ENCODE assay signal across 1 cellular context in the genomic region with DNA sequence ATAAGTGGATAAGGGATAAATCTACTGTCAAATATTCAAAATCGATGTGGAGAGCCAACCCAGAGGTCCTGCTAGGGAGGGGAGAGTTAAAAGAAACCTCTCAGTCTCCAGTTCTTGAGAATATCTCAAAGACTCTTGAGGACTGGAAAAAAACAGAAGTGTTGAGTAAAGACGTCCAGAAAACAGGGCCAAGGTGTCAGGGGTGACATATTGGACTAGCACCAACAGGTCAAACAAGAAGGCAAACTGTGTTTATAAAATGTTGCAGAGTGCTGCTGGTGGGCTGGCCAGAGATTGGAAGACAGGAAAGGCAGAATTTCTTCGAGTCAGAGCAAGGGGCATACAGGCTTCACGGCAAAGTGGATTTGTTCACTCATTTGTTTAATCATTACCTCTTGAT.
TF ChIP-seq lines count a peak whose summit lies in the region.

No MANE protein-coding gene starts in this region.

TF ChIP-seq in HepG2, 621 proteins besides CTCF, POLR2A, EP300 and RAD21:
- TF ChIP-seq ZBED4 (CRISPR knock-in tag; IDR thresholded peaks at IDR 0.05; ENCODE audit: borderline replicate concordance) (no peak), ZBTB7A (CRISPR knock-in tag; IDR thresholded peaks at IDR 0.05) (no peak), SMAD3 (CRISPR knock-in tag; IDR thresholded peaks at IDR 0.05) (no peak), ZNF761 (CRISPR knock-in tag; conservative IDR thresholded peaks at IDR 0.05) (no peak), SMARCE1 (IDR thresholded peaks at IDR 0.05; ENCODE audit: borderline replicate concordance) (no peak), ZNF383 (CRISPR knock-in tag; IDR thresholded peaks at IDR 0.05; ENCODE audit: borderline replicate concordance) (no peak), MIER3 (CRISPR knock-in tag; IDR thresholded peaks at IDR 0.05; ENCODE audit: borderline replicate concordance) (no peak), PCBP1 (IDR thresholded peaks at IDR 0.05; ENCODE audit: borderline replicate concordance, low read depth, low read length) (no peak), MATR3 (CRISPR knock-in tag; IDR thresholded peaks at IDR 0.05) (no peak), ZNF563 (CRISPR knock-in tag; IDR thresholded peaks at IDR 0.05) (no peak), DBP (CRISPR knock-in tag; IDR thresholded peaks at IDR 0.05; ENCODE audit: not compliant biosample characterization) (no peak), ZNF3 (CRISPR knock-in tag; IDR thresholded peaks at IDR 0.05) (no peak), DR1 (CRISPR knock-in tag; IDR thresholded peaks at IDR 0.05) (no peak), EHMT2 (IDR thresholded peaks at IDR 0.05; ENCODE audit: borderline replicate concordance, low read depth, low read length) (no peak), MAFF (IDR thresholded peaks at IDR 0.05; ENCODE audit: low read depth, low read length) (no peak), ZNF318 (CRISPR knock-in tag; IDR thresholded peaks at IDR 0.05) (no peak), RARA (CRISPR knock-in tag; IDR thresholded peaks at IDR 0.05) (no peak)
- TF ChIP-seq, protein P1, sequence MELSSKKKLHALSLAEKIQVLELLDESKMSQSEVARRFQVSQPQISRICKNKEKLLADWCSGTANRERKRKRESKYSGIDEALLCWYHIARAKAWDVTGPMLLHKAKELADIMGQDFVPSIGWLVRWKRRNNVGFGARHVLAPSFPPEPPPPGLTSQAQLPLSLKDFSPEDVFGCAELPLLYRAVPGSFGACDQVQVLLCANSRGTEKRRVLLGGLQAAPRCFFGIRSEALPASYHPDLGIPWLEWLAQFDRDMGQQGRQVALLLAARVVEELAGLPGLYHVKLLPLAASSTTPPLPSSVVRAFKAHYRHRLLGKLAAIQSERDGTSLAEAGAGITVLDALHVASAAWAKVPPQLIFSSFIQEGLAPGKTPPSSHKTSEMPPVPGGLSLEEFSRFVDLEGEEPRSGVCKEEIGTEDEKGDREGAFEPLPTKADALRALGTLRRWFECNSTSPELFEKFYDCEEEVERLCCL (CRISPR knock-in tag; IDR thresholded peaks at IDR 0.05; ENCODE audit: borderline replicate concordance): no peak
- TF ChIP-seq, protein P2, sequence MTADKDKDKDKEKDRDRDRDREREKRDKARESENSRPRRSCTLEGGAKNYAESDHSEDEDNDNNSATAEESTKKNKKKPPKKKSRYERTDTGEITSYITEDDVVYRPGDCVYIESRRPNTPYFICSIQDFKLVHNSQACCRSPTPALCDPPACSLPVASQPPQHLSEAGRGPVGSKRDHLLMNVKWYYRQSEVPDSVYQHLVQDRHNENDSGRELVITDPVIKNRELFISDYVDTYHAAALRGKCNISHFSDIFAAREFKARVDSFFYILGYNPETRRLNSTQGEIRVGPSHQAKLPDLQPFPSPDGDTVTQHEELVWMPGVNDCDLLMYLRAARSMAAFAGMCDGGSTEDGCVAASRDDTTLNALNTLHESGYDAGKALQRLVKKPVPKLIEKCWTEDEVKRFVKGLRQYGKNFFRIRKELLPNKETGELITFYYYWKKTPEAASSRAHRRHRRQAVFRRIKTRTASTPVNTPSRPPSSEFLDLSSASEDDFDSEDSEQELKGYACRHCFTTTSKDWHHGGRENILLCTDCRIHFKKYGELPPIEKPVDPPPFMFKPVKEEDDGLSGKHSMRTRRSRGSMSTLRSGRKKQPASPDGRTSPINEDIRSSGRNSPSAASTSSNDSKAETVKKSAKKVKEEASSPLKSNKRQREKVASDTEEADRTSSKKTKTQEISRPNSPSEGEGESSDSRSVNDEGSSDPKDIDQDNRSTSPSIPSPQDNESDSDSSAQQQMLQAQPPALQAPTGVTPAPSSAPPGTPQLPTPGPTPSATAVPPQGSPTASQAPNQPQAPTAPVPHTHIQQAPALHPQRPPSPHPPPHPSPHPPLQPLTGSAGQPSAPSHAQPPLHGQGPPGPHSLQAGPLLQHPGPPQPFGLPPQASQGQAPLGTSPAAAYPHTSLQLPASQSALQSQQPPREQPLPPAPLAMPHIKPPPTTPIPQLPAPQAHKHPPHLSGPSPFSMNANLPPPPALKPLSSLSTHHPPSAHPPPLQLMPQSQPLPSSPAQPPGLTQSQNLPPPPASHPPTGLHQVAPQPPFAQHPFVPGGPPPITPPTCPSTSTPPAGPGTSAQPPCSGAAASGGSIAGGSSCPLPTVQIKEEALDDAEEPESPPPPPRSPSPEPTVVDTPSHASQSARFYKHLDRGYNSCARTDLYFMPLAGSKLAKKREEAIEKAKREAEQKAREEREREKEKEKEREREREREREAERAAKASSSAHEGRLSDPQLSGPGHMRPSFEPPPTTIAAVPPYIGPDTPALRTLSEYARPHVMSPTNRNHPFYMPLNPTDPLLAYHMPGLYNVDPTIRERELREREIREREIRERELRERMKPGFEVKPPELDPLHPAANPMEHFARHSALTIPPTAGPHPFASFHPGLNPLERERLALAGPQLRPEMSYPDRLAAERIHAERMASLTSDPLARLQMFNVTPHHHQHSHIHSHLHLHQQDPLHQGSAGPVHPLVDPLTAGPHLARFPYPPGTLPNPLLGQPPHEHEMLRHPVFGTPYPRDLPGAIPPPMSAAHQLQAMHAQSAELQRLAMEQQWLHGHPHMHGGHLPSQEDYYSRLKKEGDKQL (CRISPR knock-in tag; IDR thresholded peaks at IDR 0.05; ENCODE audit: low read depth): no peak
- TF ChIP-seq, protein P3, sequence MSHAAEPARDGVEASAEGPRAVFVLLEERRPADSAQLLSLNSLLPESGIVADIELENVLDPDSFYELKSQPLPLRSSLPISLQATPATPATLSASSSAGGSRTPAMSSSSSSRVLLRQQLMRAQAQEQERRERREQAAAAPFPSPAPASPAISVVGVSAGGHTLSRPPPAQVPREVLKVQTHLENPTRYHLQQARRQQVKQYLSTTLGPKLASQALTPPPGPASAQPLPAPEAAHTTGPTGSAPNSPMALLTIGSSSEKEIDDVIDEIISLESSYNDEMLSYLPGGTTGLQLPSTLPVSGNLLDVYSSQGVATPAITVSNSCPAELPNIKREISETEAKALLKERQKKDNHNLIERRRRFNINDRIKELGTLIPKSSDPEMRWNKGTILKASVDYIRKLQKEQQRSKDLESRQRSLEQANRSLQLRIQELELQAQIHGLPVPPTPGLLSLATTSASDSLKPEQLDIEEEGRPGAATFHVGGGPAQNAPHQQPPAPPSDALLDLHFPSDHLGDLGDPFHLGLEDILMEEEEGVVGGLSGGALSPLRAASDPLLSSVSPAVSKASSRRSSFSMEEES (CRISPR knock-in tag; IDR thresholded peaks at IDR 0.05): no peak
